30 cellular contexts compared by ENCODE assay signal in genomic region chr10:122145113-122145512, GRCh38.
"Had no signal": no experiment of that assay in that cellular context is flagged by ENCODE, and none has a peak within 500 bp of the region (broad histone marks: within the 10 kb centered on the region; RNA-seq: fewer than 3 reads in every experiment).

No MANE protein-coding gene starts in this region.

- H3K9me3 ChIP-seq: lower lobe of right lung, ovary, testis, tibial artery had no signal

- H3K36me3 ChIP-seq: ovary had no signal

- H3K27me3 ChIP-seq: gastroesophageal sphincter, ovary, stomach, testis, tibial artery had no signal

- DNase-seq: cerebellar nuclear complex; cortex of kidney; effector CD4-positive, alpha-beta T cell; foreskin fibroblast; hypothalamus; immature natural killer cell; islet precursor cell; kidney glomerular epithelial cell; left colon; left ventricle myocardium superior; lower lobe of right lung; naive thymus-derived CD8-positive, alpha-beta T cell; nephron progenitor cell; nucleus accumbens; ovary; retina; stimulated activated CD4-positive, alpha-beta T cell treated with anti-CD3 and anti-CD28 coated beads, Interleukin-12 subunit alpha, Interleukin-12 subunit beta, amount 100 ng/mL, for 4 hours; stimulated activated CD4-positive, alpha-beta T cell treated with anti-CD3 and anti-CD28 coated beads, Interleukin-1b, Interleukin-23, amount 100 ng/mL, for 48 hours; stimulated activated CD4-positive, alpha-beta T cell treated with anti-CD3 and anti-CD28 coated beads, Interleukin-4, amount 100 ng/mL, for 1 hour; stimulated activated CD8-positive, alpha-beta memory T cell treated with anti-CD3 and anti-CD28 coated beads, Interleukin-4, amount 100 ng/mL, for 48 hours; stimulated activated naive CD4-positive, alpha-beta T cell treated with Interleukin-2 at 50 U/mL for 16 hours; stomach; substantia nigra; testis; tibial artery had no signal

- H3K4me2 ChIP-seq: smooth muscle cell had no signal

- ATAC-seq: esophagus mucosa; gastroesophageal sphincter; left colon; left ventricle myocardium superior; lower lobe of right lung; naive thymus-derived CD8-positive, alpha-beta T cell; sciatic nerve had no signal

- H3K4me3 ChIP-seq: gastroesophageal sphincter, lower lobe of right lung, ovary, smooth muscle cell, stomach, testis, tibial artery had no signal

- H3K27ac ChIP-seq: epithelial cell of prostate, lower lobe of right lung, ovary, testis, tibial artery had no signal
